Comparison of ENCODE assay signal across 14 cellular contexts in the genomic region with DNA sequence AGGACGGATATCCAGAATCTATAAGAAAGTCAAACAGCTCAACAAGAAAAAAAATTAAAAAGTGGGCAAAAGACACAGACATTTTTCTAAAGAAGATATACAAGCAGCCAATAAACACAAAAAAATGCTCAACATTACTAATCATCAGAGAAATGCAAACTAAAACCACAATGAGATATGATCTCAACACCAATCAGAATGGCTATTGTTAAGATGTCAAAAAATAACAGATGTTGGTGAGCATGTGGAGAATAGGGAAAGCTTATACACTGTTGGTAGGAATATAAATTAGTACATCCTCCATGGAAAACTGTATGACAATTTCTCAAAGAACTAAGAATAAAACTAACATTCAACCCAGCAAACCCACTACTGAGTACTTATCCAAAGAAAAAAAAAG. TPM values are rescaled to one million over a fixed set of nuclear protein-coding genes. Genes with fewer than 3 reads are reported as not detected.
DNase-seq lines count a peak whose midpoint lies in the region; ATAC-seq and TF ChIP-seq lines count a peak whose summit lies in the region.
"Had no signal": no experiment of that assay in that cellular context is flagged by ENCODE, and none has a peak within 500 bp of the region (broad histone marks: within the 10 kb centered on the region; RNA-seq: fewer than 3 reads in every experiment).

No MANE protein-coding gene starts in this region.

- no peak for TF ChIP-seq CTCF in fibroblast of pulmonary artery (IDR thresholded peaks at IDR 0.05; ENCODE audit: low read length, missing control alignments)

- peak; percentile 50 for DNase-seq in EL
- DNase-seq in HCEC 1CT, result peak; percentile 21
- peak; percentile 71 for DNase-seq in M059J (ENCODE audit: low read depth)
- peak; percentile 51 for DNase-seq in fibroblast of pulmonary artery (ENCODE audit: low read depth)
- DNase-seq in NK-92 (lab: John Stamatoyannopoulos, UW; ENCODE audit: unreplicated experiment), result no peak
- no peak for DNase-seq in SKM-1 treated with dmso at 0.1 percent for 144 hours (lab: John Stamatoyannopoulos, UW; ENCODE audit: unreplicated experiment)
- DNase-seq: CD4-positive, alpha-beta memory T cell; DMS53; GOT3; H9; IMR-90; KBM-7 had no signal

- ATAC-seq in GM21619 (IDR thresholded peaks at IDR 0.05; ENCODE audit: unreplicated experiment), result no peak
- ATAC-seq: GM12878 had no signal

- no peak overlapping the region for H3K4me3 ChIP-seq in fibroblast of pulmonary artery (replicated peaks; ENCODE audit: low read depth, low read length)
- H3K4me3 ChIP-seq: GM12878 had no signal

RNA-seq across cellular contexts. Expression of a gene that starts 23.3 kb away (rescaled TPM):
- total RNA-seq in M059J (2014; rRNA removed; shearing (Covaris generic)), result 64.2 and 78.8 TPM in 2 replicates

Comparison
In these comparisons a context has a peak if more than half of its experiments do, and no peak if none do; other contexts are left out.
1. DNase-seq: peak in EL (single experiment), HCEC 1CT (single experiment), M059J (single experiment) and fibroblast of pulmonary artery (single experiment); none in NK-92 (single experiment) and SKM-1 treated with dmso at 0.1 percent for 144 hours (single experiment).